ENCODE assay signal across 9 cellular contexts in the genomic region with DNA sequence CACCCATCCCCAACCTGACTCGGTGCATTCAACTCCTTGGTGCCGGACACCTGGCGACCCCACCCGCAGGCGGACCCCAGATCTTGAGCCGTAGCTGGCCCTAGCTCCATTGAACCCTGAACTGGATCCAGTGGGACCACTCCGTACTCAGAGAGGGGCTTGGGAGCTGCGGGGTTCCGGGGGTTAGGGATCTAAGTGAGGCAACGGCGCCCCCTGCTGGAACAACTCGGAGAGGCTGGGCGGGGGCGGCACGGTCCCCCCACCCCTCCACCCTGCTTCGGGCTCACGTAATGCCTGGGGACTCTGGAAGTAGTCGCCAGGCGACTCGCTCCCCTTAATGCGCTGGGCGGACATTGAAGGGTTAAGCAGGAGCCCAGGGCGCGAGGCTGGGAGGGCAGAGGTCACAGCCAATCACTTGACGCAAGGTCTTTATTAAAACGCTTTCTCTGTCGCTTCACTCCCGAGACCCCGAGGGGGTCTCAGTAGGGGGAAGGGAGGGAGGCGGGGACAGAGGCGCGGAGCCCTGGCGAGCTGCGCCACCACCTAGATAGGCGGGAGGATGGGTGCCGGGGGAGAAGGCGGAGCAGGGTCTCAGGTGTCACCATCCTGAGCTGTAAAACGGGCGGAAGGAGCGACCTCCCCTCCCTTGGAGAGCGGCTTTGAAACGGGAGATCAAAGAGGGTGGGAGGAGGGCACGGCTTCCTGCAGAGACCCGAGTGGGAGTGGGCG. TPM values are rescaled to one million over a fixed set of nuclear protein-coding genes. Genes with fewer than 3 reads are reported as not detected.
DNase-seq lines count a peak whose midpoint lies in the region; ATAC-seq, FAIRE-seq and TF ChIP-seq lines count a peak whose summit lies in the region.
"Had no signal": no experiment of that assay in that cellular context is flagged by ENCODE, and none has a peak within 500 bp of the region (broad histone marks: within the 10 kb centered on the region; RNA-seq: fewer than 3 reads in every experiment).

No MANE protein-coding gene starts in this region.

- CTCF ChIA-PET in MCF 10A (lab: Yijun Ruan, JAX), result interaction anchor here (0.6 to 47.2 kb wide), 21 partner anchors 7 to 1455 kb away, joined by 3 to 2415 read pairs (median 3); a partner anchor contains a TSS

- no peaks in the 10 kb centered on the region for H3K27me3 Mint-ChIP-seq in MCF 10A (ENCODE audit: insufficient read depth, unreplicated experiment)

- H3K9ac ChIP-seq in kidney (ENCODE audit: low read length in 2 of 2), result peak overlapping the region in 1 of 2 donors; percentile 62

- intact Hi-C loops in MCF 10A (cut with micrococcal nuclease), result loop anchor here (1.0 kb wide), 2 partner anchors 17 to 46 kb away; no protein-coding TSS in a partner anchor
- intact Hi-C loops in kidney (cut with DNase I), result no loop called here

- no peaks in the 10 kb centered on the region for H3K36me3 Mint-ChIP-seq in MCF 10A (ENCODE audit: insufficient read depth, unreplicated experiment)

- H3K9me3 Mint-ChIP-seq in MCF 10A (ENCODE audit: unreplicated experiment), result no peaks in the 10 kb centered on the region

- DNase-seq in EH (ENCODE audit: low read depth) (peak; percentile 61), NCI-H1092 treated with DMSO at 0.1 percent for 48 hours (lab: John Stamatoyannopoulos, UW) (peak; percentile 50), MCF 10A (ENCODE audit: unreplicated experiment) (peak; percentile 57), kidney (peak; percentile 79), GDM1 (lab: John Stamatoyannopoulos, UW) (no peak)
- peak; percentile 42 to 63 for DNase-seq in stimulated activated CD4-positive, alpha-beta T cell treated with anti-CD3 and anti-CD28 coated beads, Interleukin-1b, Interleukin-23, amount 100 ng/mL, for 1 hour (ENCODE audit: low read depth in 2 of 2)

- H3K4me1 ChIP-seq in kidney (ENCODE audit: control insufficient read depth in 1 of 2, insufficient read depth in 1 of 2, low read depth in 1 of 2, low read length in 2 of 2), result peaks cover 0 to 11% of the 10 kb centered on the region in 2 donors

- H3K4me3 ChIP-seq in WI38 (ENCODE audit: low read depth, low read length) (peak overlapping the region; percentile 10), kidney (ENCODE audit: low read length in 2 of 2) (peak overlapping the region; percentile 15 to 50)

- ATAC-seq in HG03280 (IDR thresholded peaks at IDR 0.05; ENCODE audit: unreplicated experiment), result no peak

- no peak for FAIRE-seq in kidney (lab: Jason Lieb, UNC)
- FAIRE-seq: frontal cortex had no signal

- no peaks in the 10 kb centered on the region for H3K9me3 ChIP-seq in kidney (ENCODE audit: control insufficient read depth in 1 of 2, low read length in 2 of 2)

- H3K4me3 Mint-ChIP-seq in MCF 10A (ENCODE audit: unreplicated experiment), result peak overlapping the region; percentile 30

- BruUV-seq in MCF 10A (replicated peaks; lab: Mats Ljungman, UMichigan), result no TSS peak

- TF ChIP-seq CTCF in WI38 (IDR thresholded peaks at IDR 0.05; ENCODE audit: low read depth, low read length) (peak; percentile 75), MCF 10A (IDR thresholded peaks at IDR 0.05; ENCODE audit: unreplicated experiment) (peak; percentile 99), kidney (IDR thresholded peaks at IDR 0.05; ENCODE audit: borderline replicate concordance, extremely low read depth, insufficient read depth) (peak; percentile 52)

- no peak overlapping the region for H3K27ac Mint-ChIP-seq in MCF 10A (ENCODE audit: low read depth, unreplicated experiment)

- H3K27ac ChIP-seq in kidney (ENCODE audit: low read depth in 2 of 2, low read length in 2 of 2), result no peak overlapping the region

- no peaks in the 10 kb centered on the region for H3K36me3 ChIP-seq in kidney (ENCODE audit: control insufficient read depth in 1 of 2, insufficient read depth in 2 of 2, low read length in 2 of 2)

- POLR2A ChIA-PET in MCF 10A (lab: Yijun Ruan, JAX), result interaction anchor here (0.7 to 9.9 kb wide), 4 partner anchors 17 to 207 kb away, joined by 3 to 63 read pairs (median 4); no protein-coding TSS in a partner anchor

- H3K4me1 Mint-ChIP-seq in MCF 10A (ENCODE audit: insufficient read depth, unreplicated experiment), result peaks cover 38% of the 10 kb centered on the region

RNA-seq across cellular contexts. Expression of a gene that starts 0.7 kb away (rescaled TPM):
- total RNA-seq in MCF 10A (2022), result 0.98 and 1.9 TPM in 2 replicates
- 15.2 TPM for total RNA-seq in kidney
- 21.6 TPM for polyA plus RNA-seq in kidney (ENCODE audit: insufficient read depth, low read depth, low replicate concordance)

RNA-seq across cellular contexts. Expression of a gene that starts 22.2 kb away (rescaled TPM):
- total RNA-seq in MCF 10A (2022), result 46.0 and 68.9 TPM in 2 replicates
- total RNA-seq in kidney, result 35.2 TPM
- 29.4 TPM for polyA plus RNA-seq in kidney (ENCODE audit: insufficient read depth, low read depth, low replicate concordance)

RNA-seq across cellular contexts. Expression of a gene that starts 22.5 kb away (rescaled TPM):
- total RNA-seq in MCF 10A (2022) (49.9 and 57.5 TPM in 2 replicates), kidney (23.3 TPM)
- polyA plus RNA-seq in kidney (ENCODE audit: insufficient read depth, low read depth, low replicate concordance), result 13.3 TPM

RNA-seq across cellular contexts. Expression of a gene that starts 28.9 kb away (rescaled TPM):
- total RNA-seq in MCF 10A (2022) (not detected in 2 replicates), kidney (50.7 TPM)
- 44.3 TPM for polyA plus RNA-seq in kidney (ENCODE audit: insufficient read depth, low read depth, low replicate concordance)

RNA-seq across cellular contexts. Expression of a gene that starts 34.8 kb away (rescaled TPM):
- total RNA-seq in MCF 10A (2022) (233 and 261 TPM in 2 replicates), kidney (71.9 TPM)
- polyA plus RNA-seq in kidney (ENCODE audit: insufficient read depth, low read depth, low replicate concordance), result 174 TPM
